30 cellular contexts compared by ENCODE assay signal in genomic region chr12:113318046-113318656, GRCh38.
"Had no signal": no experiment of that assay in that cellular context is flagged by ENCODE, and none has a peak within 500 bp of the region (broad histone marks: within the 10 kb centered on the region; RNA-seq: fewer than 3 reads in every experiment).

No MANE protein-coding gene starts in this region.

- H3K4me1 Mint-ChIP-seq: stimulated activated memory B cell treated with anti-CD40 and anti-IgM and Interleukin-4, amounts not matched to agents 10 μg/mL and 1 μg/mL and 100 μg/mL, for 72 hours; stimulated activated naive CD8-positive, alpha-beta T cell treated with anti-CD3 and anti-CD28 coated beads, Interleukin-15, amount 100 ng/mL, for 72 hours had no signal

- H3K4me3 ChIP-seq: heart left ventricle, ovary, sigmoid colon, smooth muscle cell, upper lobe of left lung had no signal

- H3K4me2 ChIP-seq: smooth muscle cell had no signal

- H3K27ac Mint-ChIP-seq: activated CD4-positive, alpha-beta memory T cell treated with anti-CD3 and anti-CD28 coated beads, Interleukin-2, amount 10 ng/mL, durations not matched to agents 7 days and 5 days; activated CD4-positive, alpha-beta T cell treated with anti-CD3 and anti-CD28 coated beads, Interleukin-2, amount 10 ng/mL, durations not matched to agents 7 days and 5 days; activated naive CD4-positive, alpha-beta T cell treated with anti-CD3 and anti-CD28 coated beads, Interleukin-2, amount 50 U/mL, for 72 hours; activated T-cell treated with anti-CD3 and anti-CD28 coated beads, Interleukin-2, amount 50 U/mL, for 24 hours; mesothelial cell of epicardium; nephron progenitor cell; progenitor cell of endocrine pancreas; stimulated activated memory B cell treated with anti-CD40 and anti-IgM and Interleukin-4, amounts not matched to agents 10 μg/mL and 1 μg/mL and 100 μg/mL, for 72 hours had no signal

- H3K4me3 Mint-ChIP-seq: activated CD4-positive, alpha-beta memory T cell treated with anti-CD3 and anti-CD28 coated beads, Interleukin-2, amount 10 ng/mL, durations not matched to agents 7 days and 5 days; activated CD4-positive, alpha-beta T cell treated with anti-CD3 and anti-CD28 coated beads, Interleukin-2, amount 10 ng/mL, durations not matched to agents 7 days and 5 days; activated T-cell treated with anti-CD3 and anti-CD28 coated beads, Interleukin-2, amount 50 U/mL, for 24 hours; immature natural killer cell; mesothelial cell of epicardium; nephron progenitor cell; stimulated activated memory B cell treated with anti-CD40 and anti-IgM and Interleukin-4, amounts not matched to agents 10 μg/mL and 1 μg/mL and 100 μg/mL, for 72 hours; stimulated activated naive CD8-positive, alpha-beta T cell treated with anti-CD3 and anti-CD28 coated beads, Interleukin-15, amount 100 ng/mL, for 72 hours had no signal

- H3K4me1 ChIP-seq: sigmoid colon, upper lobe of left lung had no signal

- H3K27me3 Mint-ChIP-seq: activated CD4-positive, alpha-beta memory T cell treated with anti-CD3 and anti-CD28 coated beads, Interleukin-2, amount 10 ng/mL, durations not matched to agents 7 days and 5 days; activated CD4-positive, alpha-beta T cell treated with anti-CD3 and anti-CD28 coated beads, Interleukin-2, amount 10 ng/mL, durations not matched to agents 7 days and 5 days; activated T-cell treated with anti-CD3 and anti-CD28 coated beads, Interleukin-2, amount 50 U/mL, for 24 hours; naive B cell; progenitor cell of endocrine pancreas; stimulated activated memory B cell treated with anti-CD40 and anti-IgM and Interleukin-4, amounts not matched to agents 10 μg/mL and 1 μg/mL and 100 μg/mL, for 72 hours; stimulated activated naive CD8-positive, alpha-beta T cell treated with anti-CD3 and anti-CD28 coated beads, Interleukin-15, amount 100 ng/mL, for 72 hours had no signal

- DNase-seq: activated CD4-positive, alpha-beta memory T cell treated with anti-CD3 and anti-CD28 coated beads, Interleukin-2, amount 10 ng/mL, durations not matched to agents 7 days and 5 days; activated CD4-positive, alpha-beta T cell treated with anti-CD3 and anti-CD28 coated beads for 1 hour; activated CD4-positive, alpha-beta T cell treated with anti-CD3 and anti-CD28 coated beads, Interleukin-2, amount 10 ng/mL, durations not matched to agents 7 days and 5 days; activated CD8-positive, alpha-beta memory T cell treated with anti-CD3 and anti-CD28 coated beads, Interleukin-2, amount 50 U/mL, for 48 hours; activated gamma-delta T cell treated with Interleukin-2 at 50 U/mL for 16 hours; activated T-cell treated with anti-CD3 and anti-CD28 coated beads, Interleukin-2, amount 50 U/mL, for 24 hours; aorta; brain microvascular endothelial cell; caudate nucleus; foreskin fibroblast; heart left ventricle; hypothalamus; immature natural killer cell; naive B cell; nephron progenitor cell; ovary; sigmoid colon; stimulated activated CD4-positive, alpha-beta T cell treated with anti-CD3 and anti-CD28 coated beads, Interleukin-1b, Interleukin-23, amount 100 ng/mL, for 48 hours; stimulated activated CD4-positive, alpha-beta T cell treated with anti-CD3 and anti-CD28 coated beads, Interleukin-4, amount 100 ng/mL, for 4 hours; stimulated activated CD8-positive, alpha-beta memory T cell treated with anti-CD3 and anti-CD28 coated beads, Interleukin-4, amount 100 ng/mL, for 48 hours; stimulated activated naive CD8-positive, alpha-beta T cell treated with anti-CD3 and anti-CD28 coated beads, Interleukin-15, amount 100 ng/mL, for 72 hours; substantia nigra; T-helper 2 cell; upper lobe of left lung had no signal

- ATAC-seq: activated naive CD4-positive, alpha-beta T cell treated with anti-CD3 and anti-CD28 coated beads, Interleukin-2, amount 50 U/mL, for 72 hours; esophagus mucosa; heart left ventricle; stimulated activated memory B cell treated with anti-CD40 and anti-IgM and Interleukin-4, amounts not matched to agents 10 μg/mL and 1 μg/mL and 100 μg/mL, for 72 hours; stimulated activated naive CD8-positive, alpha-beta T cell treated with anti-CD3 and anti-CD28 coated beads, Interleukin-15, amount 100 ng/mL, for 72 hours had no signal

- H3K9me3 ChIP-seq: ovary, sigmoid colon, upper lobe of left lung had no signal

- H3K9me3 Mint-ChIP-seq: activated naive CD4-positive, alpha-beta T cell treated with anti-CD3 and anti-CD28 coated beads, Interleukin-2, amount 50 U/mL, for 72 hours; activated T-cell treated with anti-CD3 and anti-CD28 coated beads, Interleukin-2, amount 50 U/mL, for 24 hours; immature natural killer cell had no signal

- H3K36me3 ChIP-seq: ovary had no signal

- H3K27me3 ChIP-seq: brain microvascular endothelial cell, heart left ventricle, ovary, sigmoid colon, upper lobe of left lung had no signal

- H3K27ac ChIP-seq: brain microvascular endothelial cell, heart left ventricle, ovary, sigmoid colon, upper lobe of left lung had no signal
